1 cellular context compared by ENCODE assay signal in the genomic region with DNA sequence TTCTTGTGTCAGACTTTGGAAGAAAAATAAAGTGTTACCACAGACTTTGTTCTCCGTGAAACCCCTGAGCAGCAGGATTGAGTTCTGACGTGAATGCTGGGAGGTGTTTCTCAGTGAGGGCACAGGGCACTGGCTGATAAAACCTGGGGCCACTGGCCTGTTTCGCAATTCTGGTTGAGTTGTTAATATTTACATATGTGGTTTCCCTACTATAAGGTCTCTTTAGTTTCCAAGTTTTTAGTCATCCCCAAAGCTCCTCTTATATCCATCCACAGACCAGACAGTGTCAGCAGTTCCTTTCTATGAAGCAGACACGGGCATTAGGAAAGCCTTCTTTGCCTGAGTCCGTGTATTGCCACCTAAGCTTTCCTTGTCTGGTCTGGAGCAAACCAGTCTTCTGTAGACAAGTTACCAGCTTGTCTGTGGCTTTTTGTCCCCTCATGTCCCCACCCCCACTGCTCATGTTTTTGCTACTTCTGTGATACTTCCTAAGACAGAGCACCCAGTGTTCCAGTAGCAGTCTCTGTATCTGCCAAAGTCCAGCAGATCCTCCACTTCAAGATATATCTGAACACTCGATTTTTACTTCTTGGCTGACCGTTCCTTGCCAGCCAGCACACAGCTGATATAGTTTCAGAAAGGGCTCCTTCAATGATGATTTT.
A peak's percentile ranks its signal among the peaks of the same experiment; 100 is the strongest.
TF ChIP-seq lines count a peak whose summit lies in the region.

No MANE protein-coding gene starts in this region.

TF ChIP-seq in HepG2, 621 proteins besides CTCF, POLR2A, EP300 and RAD21 (continued from another document):
- TF ChIP-seq FOXP1 (IDR thresholded peaks at IDR 0.05) (no peak), FOXP1 (CRISPR knock-in tag; IDR thresholded peaks at IDR 0.05) (peak; percentile 69), NR2F6 (IDR thresholded peaks at IDR 0.05) (peak; percentile 91), NR2F6 (CRISPR knock-in tag; IDR thresholded peaks at IDR 0.05) (peak; percentile 82), GATAD2A (CRISPR knock-in tag; IDR thresholded peaks at IDR 0.05) (peak; percentile 93), MAF1 (CRISPR knock-in tag; IDR thresholded peaks at IDR 0.05; ENCODE audit: borderline replicate concordance) (no peak), SETDB1 (CRISPR knock-in tag; IDR thresholded peaks at IDR 0.05; ENCODE audit: borderline replicate concordance) (no peak), GABPA (IDR thresholded peaks at IDR 0.05; ENCODE audit: low read depth, low read length) (no peak), GABPA (CRISPR knock-in tag; IDR thresholded peaks at IDR 0.05; ENCODE audit: low read depth) (peak; percentile 48; the same call in 1 of the 2 replicates), E2F5 (CRISPR knock-in tag; conservative IDR thresholded peaks at IDR 0.05) (no peak), HNF4A (CRISPR knock-in tag; IDR thresholded peaks at IDR 0.05) (peak; percentile 82), ZNF350 (CRISPR knock-in tag; IDR thresholded peaks at IDR 0.05; ENCODE audit: borderline replicate concordance, low read depth) (peak; percentile 81; the same call in 1 of the 2 replicates), EED (CRISPR knock-in tag; IDR thresholded peaks at IDR 0.05) (no peak)
- TF ChIP-seq, protein P1, sequence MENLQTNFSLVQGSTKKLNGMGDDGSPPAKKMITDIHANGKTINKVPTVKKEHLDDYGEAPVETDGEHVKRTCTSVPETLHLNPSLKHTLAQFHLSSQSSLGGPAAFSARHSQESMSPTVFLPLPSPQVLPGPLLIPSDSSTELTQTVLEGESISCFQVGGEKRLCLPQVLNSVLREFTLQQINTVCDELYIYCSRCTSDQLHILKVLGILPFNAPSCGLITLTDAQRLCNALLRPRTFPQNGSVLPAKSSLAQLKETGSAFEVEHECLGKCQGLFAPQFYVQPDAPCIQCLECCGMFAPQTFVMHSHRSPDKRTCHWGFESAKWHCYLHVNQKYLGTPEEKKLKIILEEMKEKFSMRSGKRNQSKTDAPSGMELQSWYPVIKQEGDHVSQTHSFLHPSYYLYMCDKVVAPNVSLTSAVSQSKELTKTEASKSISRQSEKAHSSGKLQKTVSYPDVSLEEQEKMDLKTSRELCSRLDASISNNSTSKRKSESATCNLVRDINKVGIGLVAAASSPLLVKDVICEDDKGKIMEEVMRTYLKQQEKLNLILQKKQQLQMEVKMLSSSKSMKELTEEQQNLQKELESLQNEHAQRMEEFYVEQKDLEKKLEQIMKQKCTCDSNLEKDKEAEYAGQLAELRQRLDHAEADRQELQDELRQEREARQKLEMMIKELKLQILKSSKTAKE (CRISPR knock-in tag; IDR thresholded peaks at IDR 0.05; ENCODE audit: borderline replicate concordance): peak; percentile 45; the same call in 1 of the 2 replicates
- TF ChIP-seq, protein P2, sequence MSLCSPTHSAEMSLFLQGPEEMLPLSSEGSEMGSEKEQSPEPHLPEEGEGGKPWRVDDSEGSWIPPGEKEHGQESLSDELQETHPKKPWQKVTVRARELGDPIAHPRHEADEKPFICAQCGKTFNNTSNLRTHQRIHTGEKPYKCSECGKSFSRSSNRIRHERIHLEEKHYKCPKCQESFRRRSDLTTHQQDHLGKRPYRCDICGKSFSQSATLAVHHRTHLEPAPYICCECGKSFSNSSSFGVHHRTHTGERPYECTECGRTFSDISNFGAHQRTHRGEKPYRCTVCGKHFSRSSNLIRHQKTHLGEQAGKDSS (CRISPR knock-in tag; IDR thresholded peaks at IDR 0.05; ENCODE audit: borderline replicate concordance, low read depth): no peak
- TF ChIP-seq, protein P3, sequence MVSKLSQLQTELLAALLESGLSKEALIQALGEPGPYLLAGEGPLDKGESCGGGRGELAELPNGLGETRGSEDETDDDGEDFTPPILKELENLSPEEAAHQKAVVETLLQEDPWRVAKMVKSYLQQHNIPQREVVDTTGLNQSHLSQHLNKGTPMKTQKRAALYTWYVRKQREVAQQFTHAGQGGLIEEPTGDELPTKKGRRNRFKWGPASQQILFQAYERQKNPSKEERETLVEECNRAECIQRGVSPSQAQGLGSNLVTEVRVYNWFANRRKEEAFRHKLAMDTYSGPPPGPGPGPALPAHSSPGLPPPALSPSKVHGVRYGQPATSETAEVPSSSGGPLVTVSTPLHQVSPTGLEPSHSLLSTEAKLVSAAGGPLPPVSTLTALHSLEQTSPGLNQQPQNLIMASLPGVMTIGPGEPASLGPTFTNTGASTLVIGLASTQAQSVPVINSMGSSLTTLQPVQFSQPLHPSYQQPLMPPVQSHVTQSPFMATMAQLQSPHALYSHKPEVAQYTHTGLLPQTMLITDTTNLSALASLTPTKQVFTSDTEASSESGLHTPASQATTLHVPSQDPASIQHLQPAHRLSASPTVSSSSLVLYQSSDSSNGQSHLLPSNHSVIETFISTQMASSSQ (IDR thresholded peaks at IDR 0.05; ENCODE audit: low read depth): peak; percentile 50; the same call in 1 of the 2 replicates
- TF ChIP-seq, protein P3 (CRISPR knock-in tag; IDR thresholded peaks at IDR 0.05; ENCODE audit: borderline replicate concordance): peak; percentile 64; the same call in 1 of the 2 replicates
